ENCODE assay signal across 18 cellular contexts in genomic region chr2:88071365-88071764, GRCh38. TPM values are rescaled to one million over a fixed set of nuclear protein-coding genes. Genes with fewer than 3 reads are reported as not detected.
"Had no signal": no experiment of that assay in that cellular context is flagged by ENCODE, and none has a peak within 500 bp of the region (broad histone marks: within the 10 kb centered on the region; RNA-seq: fewer than 3 reads in every experiment).

No MANE protein-coding gene starts in this region.

- H3K4me1 ChIP-seq: suprapubic skin had no signal

- H3K4me3 ChIP-seq: esophagus muscularis mucosa, right lobe of liver, suprapubic skin had no signal

- H3K4me3 Mint-ChIP-seq: activated naive CD4-positive, alpha-beta T cell treated with anti-CD3 and anti-CD28 coated beads, Interleukin-2, amount 50 U/mL, for 24 hours; type B pancreatic cell had no signal

- H3K9me3 Mint-ChIP-seq: activated naive CD4-positive, alpha-beta T cell treated with anti-CD3 and anti-CD28 coated beads, Interleukin-2, amount 50 U/mL, for 24 hours had no signal

- DNase-seq: glutamatergic neuron; right lobe of liver; stimulated activated CD4-positive, alpha-beta T cell treated with anti-CD3 and anti-CD28 coated beads, Interleukin-2, amount 100 ng/mL, for 24 hours; stimulated activated naive CD4-positive, alpha-beta T cell had no signal

- H3K27ac ChIP-seq: esophagus muscularis mucosa, neutrophil, right lobe of liver, suprapubic skin had no signal

- H3K4me1 Mint-ChIP-seq: activated naive CD4-positive, alpha-beta T cell treated with anti-CD3 and anti-CD28 coated beads, Interleukin-2, amount 50 U/mL, for 24 hours had no signal

- H3K27me3 Mint-ChIP-seq: activated naive CD4-positive, alpha-beta T cell treated with anti-CD3 and anti-CD28 coated beads, Interleukin-2, amount 50 U/mL, for 24 hours; brain; type B pancreatic cell had no signal

- H3K36me3 ChIP-seq: esophagus muscularis mucosa, neutrophil, right lobe of liver, suprapubic skin had no signal

- ATAC-seq: activated CD4-positive, CD25-positive, alpha-beta regulatory T cell treated with anti-CD3 and anti-CD28 coated beads, Interleukin-2, amount 50 U/mL, for 24 hours; right lobe of liver had no signal

- H3K9me3 ChIP-seq: esophagus muscularis mucosa, neutrophil, right lobe of liver, suprapubic skin had no signal

- H3K36me3 Mint-ChIP-seq: activated naive CD4-positive, alpha-beta T cell treated with anti-CD3 and anti-CD28 coated beads, Interleukin-2, amount 50 U/mL, for 24 hours; brain; type B pancreatic cell had no signal

- H3K27ac Mint-ChIP-seq: activated naive CD4-positive, alpha-beta T cell treated with anti-CD3 and anti-CD28 coated beads, Interleukin-2, amount 50 U/mL, for 24 hours; brain; type B pancreatic cell had no signal

- H3K27me3 ChIP-seq: neutrophil, right lobe of liver, suprapubic skin had no signal

RNA-seq across cellular contexts. Expression of gene SMYD1, which starts 3.7 kb away (rescaled TPM):
- total RNA-seq: chondrocyte; dermis microvascular lymphatic vessel endothelial cell; fibroblast of villous mesenchyme; liver; mesenteric fat pad; right lobe of liver; suprapubic skin; T-helper 2 cell treated with Interferon-gamma antibody and Interleukin-4, amounts not matched to agents 100 ng/mL and 5 ng/mL, for 36 hours had no signal
- polyA plus RNA-seq: keratinocyte, liver had no signal

RNA-seq across cellular contexts. Expression of gene RNU2-63P, which starts 55.0 kb away (rescaled TPM):
- total RNA-seq: esophagus muscularis mucosa, liver, suprapubic skin had no signal
- polyA plus RNA-seq: liver had no signal

RNA-seq across cellular contexts. Expression of gene FABP1, which starts 56.5 kb away (rescaled TPM):
- total RNA-seq: chondrocyte; dermis microvascular lymphatic vessel endothelial cell; fibroblast of villous mesenchyme; T-helper 2 cell treated with Interferon-gamma antibody and Interleukin-4, amounts not matched to agents 100 ng/mL and 5 ng/mL, for 36 hours had no signal
- polyA plus RNA-seq: keratinocyte had no signal
